ENCODE assay signal across 8 cellular contexts in genomic region chr2:230617256-230617706, GRCh38.
DNase-seq lines count a peak whose midpoint lies in the region; TF ChIP-seq lines count a peak whose summit lies in the region.
"Not testable (repeated sequence)": the region's sequence is repeated elsewhere in the genome, so short reads cannot be mapped to it uniquely, and the experiment has no call there.

No MANE protein-coding gene starts in this region.

- not testable (repeated sequence) for H3K27ac ChIP-seq in WERI-Rb-1, spleen
- peak overlapping the region; percentile 61 for H3K27ac ChIP-seq in mesenchymal stem cell (ENCODE audit: low read length, poor library complexity, severe bottlenecking)

- TF ChIP-seq CTCF in AG09309 (IDR thresholded peaks at IDR 0.05; ENCODE audit: control insufficient read depth, insufficient read depth, low read depth, low read length, missing control alignments); WERI-Rb-1 (IDR thresholded peaks at IDR 0.05; ENCODE audit: low read depth, low read length); cardiac fibroblast (IDR thresholded peaks at IDR 0.05; ENCODE audit: low read depth, low read length); fibroblast of pulmonary artery (IDR thresholded peaks at IDR 0.05; ENCODE audit: low read length, missing control alignments); spleen (IDR thresholded peaks at IDR 0.05 in 8 of 11, conservative IDR thresholded peaks at IDR 0.05 in 3 of 11): not testable (repeated sequence)

- H4K8ac ChIP-seq in mesenchymal stem cell (ENCODE audit: low read length): not testable (repeated sequence)

- H3K36me3 ChIP-seq in WERI-Rb-1; mesenchymal stem cell (ENCODE audit: control insufficient read depth in 1 of 2, insufficient read depth in 2 of 2, low read depth in 1 of 2, low read length in 2 of 2); spleen: not testable (repeated sequence)

- H3K79me1 ChIP-seq in mesenchymal stem cell (replicated peaks; ENCODE audit: low read length, poor library complexity, severe bottlenecking): not testable (repeated sequence)

- not testable (repeated sequence) for H2BK120ac ChIP-seq in mesenchymal stem cell (ENCODE audit: low read depth, low read length)

- 40% methylated on average over 11 of the region's 11 CpGs for WGBS in mesenchymal stem cell
- WGBS in spleen, 5 donors: 85 to 89% (median 87%) methylated on average over 11 of the region's 11 CpGs

- not testable (repeated sequence) for H3K4ac ChIP-seq in mesenchymal stem cell (ENCODE audit: low read depth in 1 of 2, low read length in 2 of 2)

- H2AK5ac ChIP-seq in mesenchymal stem cell (ENCODE audit: low read length, severe bottlenecking): not testable (repeated sequence)

- H3K9ac ChIP-seq in mesenchymal stem cell (ENCODE audit: low read length): peak overlapping the region; percentile 61

- H3K14ac ChIP-seq in mesenchymal stem cell (ENCODE audit: low read length in 2 of 2): not testable (repeated sequence)

- intact Hi-C loops in spleen (cut with DNase I; ENCODE audit: low total_unique reads): not testable (repeated sequence)

- H2BK12ac ChIP-seq in mesenchymal stem cell (ENCODE audit: low read length in 2 of 2): not testable (repeated sequence)

- not testable (repeated sequence) for H3K9me3 ChIP-seq in WERI-Rb-1 (ENCODE audit: severe bottlenecking); mesenchymal stem cell (ENCODE audit: control insufficient read depth, low read length); spleen

- not testable (repeated sequence) for H3K4me3 ChIP-seq in AG09309 (ENCODE audit: control insufficient read depth, low read depth, low read length); WERI-Rb-1 (ENCODE audit: low read depth, low read length); cardiac fibroblast (replicated peaks in 1 of 2; ENCODE audit: low read depth in 2 of 2, low read length in 2 of 2); fibroblast of pulmonary artery (replicated peaks; ENCODE audit: low read depth, low read length); mesenchymal stem cell (ENCODE audit: insufficient read depth in 1 of 2, low read depth in 1 of 2, low read length in 2 of 2); spleen

- not testable (repeated sequence) for H3K4me1 ChIP-seq in mesenchymal stem cell (ENCODE audit: control insufficient read depth, insufficient read depth, low read depth, low read length)
- H3K4me1 ChIP-seq in spleen: peaks cover 0 to 19% (median under 1%) of the 10 kb centered on the region in 6 donors

- H3K27me3 ChIP-seq in WERI-Rb-1 (ENCODE audit: insufficient read depth, low read depth, severe bottlenecking); mesenchymal stem cell (ENCODE audit: control insufficient read depth in 1 of 2, insufficient read depth in 1 of 2, low read length in 2 of 2); spleen (replicated peaks in 1 of 7): not testable (repeated sequence)

- not testable (repeated sequence) for H3K23ac ChIP-seq in mesenchymal stem cell (ENCODE audit: low read length in 2 of 2)

- not testable (repeated sequence) for H3K4me2 ChIP-seq in mesenchymal stem cell (ENCODE audit: low read length, poor library complexity, severe bottlenecking)

- H2BK5ac ChIP-seq in mesenchymal stem cell (ENCODE audit: low read depth, low read length, poor library complexity, severe bottlenecking): not testable (repeated sequence)

- not testable (repeated sequence) for H2AFZ ChIP-seq in mesenchymal stem cell (ENCODE audit: low read depth, low read length)

- not testable (repeated sequence) for H4K91ac ChIP-seq in mesenchymal stem cell (ENCODE audit: low read length)

- H3K18ac ChIP-seq in mesenchymal stem cell (ENCODE audit: low read depth in 1 of 2, low read length in 2 of 2): not testable (repeated sequence)

- DNase-seq in AG09309 (ENCODE audit: low read depth) (peak; percentile 79), H4 (ENCODE audit: low spot score) (peak; percentile 65), NCI-H460 (ENCODE audit: extremely low read depth, low read depth) (peak; percentile 78), WERI-Rb-1 (peak; percentile 20), cardiac fibroblast (ENCODE audit: low read depth in 2 of 2) (peak; percentile 77 to 90), fibroblast of pulmonary artery (ENCODE audit: low read depth) (peak; percentile 73), mesenchymal stem cell (peak; percentile 72), spleen (peak; percentile 20)

- H2BK15ac ChIP-seq in mesenchymal stem cell (ENCODE audit: low read depth, poor library complexity, severe bottlenecking): not testable (repeated sequence)

- not testable (repeated sequence) for TF ChIP-seq POLR2A in spleen (IDR thresholded peaks at IDR 0.05)

Comparison
In these comparisons a context has a peak if more than half of its experiments do, and no peak if none do; other contexts are left out.
1. DNase-seq: peak in every context shown above with its lines; median percentile 84 in cardiac fibroblast; 79 in AG09309; 78 in NCI-H460; 73 in fibroblast of pulmonary artery; 72 in mesenchymal stem cell; 65 in H4; 20 in WERI-Rb-1; 20 in spleen.